Comparison of ENCODE assay signal across 1 cellular context in genomic region chr6:106186172-106186571, GRCh38.
TF ChIP-seq lines count a peak whose summit lies in the region.

No MANE protein-coding gene starts in this region.

TF ChIP-seq in WTC11, 78 proteins besides CTCF, POLR2A, EP300 and RAD21 (continued from another document):
- TF ChIP-seq PRDM15 (CRISPR knock-in tag; IDR thresholded peaks at IDR 0.05) (no peak), ZNF121 (CRISPR knock-in tag; IDR thresholded peaks at IDR 0.05) (no peak)
